ENCODE assay signal across 20 cellular contexts in the genomic region with DNA sequence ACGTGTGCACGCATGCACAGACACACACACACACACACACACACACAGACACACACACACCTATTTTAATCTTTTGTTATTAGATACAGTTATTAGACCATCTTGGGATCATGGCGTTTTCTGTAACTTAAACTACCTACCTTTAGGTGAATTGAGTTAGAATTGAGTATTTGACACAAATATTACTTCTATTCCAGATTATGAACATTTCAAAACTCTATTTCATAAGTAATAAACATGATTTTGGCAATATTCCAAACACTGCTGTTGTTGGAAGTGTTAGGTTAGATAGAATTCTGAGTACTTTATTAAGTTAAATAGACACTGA.
"Had no signal": no experiment of that assay in that cellular context is flagged by ENCODE, and none has a peak within 500 bp of the region (broad histone marks: within the 10 kb centered on the region; RNA-seq: fewer than 3 reads in every experiment).

No MANE protein-coding gene starts in this region.

- H3K36me3 ChIP-seq: thoracic aorta had no signal

- H2AFZ ChIP-seq: hepatocyte had no signal

- H3K9me3 ChIP-seq: body of pancreas, thoracic aorta had no signal

- H3K27me3 ChIP-seq: body of pancreas, hepatocyte, left lung, upper lobe of left lung had no signal

- H3K4me1 ChIP-seq: left lung had no signal

- ATAC-seq: activated T-cell treated with anti-CD3 and anti-CD28 coated beads, Interleukin-2, amount 50 U/mL, for 4 hours; body of pancreas; naive thymus-derived CD8-positive, alpha-beta T cell had no signal

- H3K4me3 ChIP-seq: body of pancreas, hepatocyte, left lung, thoracic aorta, upper lobe of left lung had no signal

- DNase-seq: activated B cell treated with CpG ODN at 0.5 μM for 24 hours; activated CD4-positive, alpha-beta T cell treated with anti-CD3 and anti-CD28 coated beads for 4 hours; activated CD4-positive, alpha-beta T cell treated with anti-CD3 and anti-CD28 coated beads, Interleukin-2, amount 50 U/mL, for 48 hours; activated CD8-positive, alpha-beta memory T cell treated with anti-CD3 and anti-CD28 coated beads, Interleukin-2, amount 50 U/mL, for 48 hours; activated naive CD4-positive, alpha-beta T cell; activated T-cell treated with anti-CD3 and anti-CD28 coated beads, Interleukin-2, amount 50 U/mL, for 4 hours; body of pancreas; effector memory CD4-positive, alpha-beta T cell; glutamatergic neuron; immature natural killer cell; left lung; naive thymus-derived CD8-positive, alpha-beta T cell; retina; stimulated activated CD4-positive, alpha-beta T cell treated with anti-CD3 and anti-CD28 coated beads, Interleukin-4, amount 100 ng/mL, for 24 hours; stimulated activated naive CD4-positive, alpha-beta T cell treated with Interleukin-2 at 50 U/mL for 16 hours; T-helper 1 cell; T-helper 9 cell; upper lobe of left lung had no signal

- H3K27ac ChIP-seq: body of pancreas, hepatocyte, left lung, thoracic aorta, upper lobe of left lung had no signal
